8 cellular contexts compared by ENCODE assay signal in genomic region chr2:45729753-45730512, GRCh38.
DNase-seq lines count a peak whose midpoint lies in the region; ATAC-seq and TF ChIP-seq lines count a peak whose summit lies in the region.

No MANE protein-coding gene starts in this region.

- H3K9me3 ChIP-seq in right atrium auricular region: no peaks in the 10 kb centered on the region

- no peaks in the 10 kb centered on the region for H3K27me3 ChIP-seq in right atrium auricular region

- peaks cover 0 to under 1% of the 10 kb centered on the region in 2 donors for H3K4me1 ChIP-seq in right atrium auricular region

- ATAC-seq in HG02970 (IDR thresholded peaks at IDR 0.05; ENCODE audit: low FRiP score, unreplicated experiment): peak; percentile 37

- no peak overlapping the region for H3K4me3 ChIP-seq in right atrium auricular region

- intact Hi-C loops in cardiac septum (cut with DNase I): no loop called here

- no peak overlapping the region for H3K27ac ChIP-seq in right atrium auricular region

- peak in 1 of 2 donors; percentile 27 for TF ChIP-seq CTCF in right atrium auricular region (IDR thresholded peaks at IDR 0.05)

- no peaks in the 10 kb centered on the region for H3K36me3 ChIP-seq in right atrium auricular region

- DNase-seq in cardiac septum (ENCODE audit: low spot score) (peak; percentile 62), right atrium auricular region (ENCODE audit: low spot score) (no peak), OCI-M1 (lab: John Stamatoyannopoulos, UW) (peak; percentile 60), iPS-NIHi11 (ENCODE audit: low spot score) (peak; percentile 56), NCI-H1092 (lab: John Stamatoyannopoulos, UW) (no peak), superior temporal gyrus (ENCODE audit: extremely low spot score) (no peak)
- no peak for DNase-seq in activated CD4-positive, alpha-beta T cell treated with anti-CD3 and anti-CD28 coated beads for 48 hours

Comparison
In these comparisons a context has a peak if more than half of its experiments do, and no peak if none do; other contexts are left out.
1. DNase-seq: peak in cardiac septum (single experiment), OCI-M1 (single experiment) and iPS-NIHi11 (single experiment); none in right atrium auricular region (single experiment), activated CD4-positive, alpha-beta T cell treated with anti-CD3 and anti-CD28 coated beads for 48 hours (single experiment), NCI-H1092 (single experiment) and superior temporal gyrus (single experiment).